23 cellular contexts compared by ENCODE assay signal in the genomic region with DNA sequence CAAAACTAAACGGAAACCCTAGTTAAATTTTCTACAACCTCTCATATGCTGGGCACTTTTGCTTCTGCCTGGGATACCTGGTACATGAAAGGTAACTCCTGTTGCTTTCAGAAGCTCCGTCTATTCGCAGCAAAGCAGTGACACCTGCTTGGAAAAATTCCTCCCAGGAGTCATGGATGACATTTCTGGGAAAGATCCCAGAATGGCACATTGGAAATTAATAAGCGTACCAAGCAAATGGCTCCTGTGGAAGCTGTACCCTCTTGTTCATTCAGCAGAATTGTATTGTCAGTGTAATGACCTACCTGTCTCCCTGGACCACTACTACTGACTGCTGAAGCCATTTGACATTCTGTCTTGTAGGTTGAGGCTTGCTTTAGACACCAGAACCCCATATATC.
"Had no signal": no experiment of that assay in that cellular context is flagged by ENCODE, and none has a peak within 500 bp of the region (broad histone marks: within the 10 kb centered on the region; RNA-seq: fewer than 3 reads in every experiment).

No MANE protein-coding gene starts in this region.

- H3K4me1 Mint-ChIP-seq: naive thymus-derived CD8-positive, alpha-beta T cell; stimulated activated naive B cell treated with anti-CD40 and anti-IgM and Interleukin-4, amounts not matched to agents 10 μg/mL and 1 μg/mL and 100 μg/mL, for 72 hours had no signal

- H3K36me3 ChIP-seq: gastrocnemius medialis, lower lobe of right lung, neutrophil, pancreas, right lobe of liver, thoracic aorta, tibial nerve, upper lobe of right lung, uterus had no signal

- ATAC-seq: esophagus mucosa; gastrocnemius medialis; left ventricle myocardium superior; lower lobe of right lung; naive thymus-derived CD8-positive, alpha-beta T cell; pancreas; right lobe of liver; stimulated activated naive B cell treated with anti-CD40 and anti-IgM and Interleukin-4, amounts not matched to agents 10 μg/mL and 1 μg/mL and 100 μg/mL, for 72 hours; upper lobe of right lung had no signal

- H3K27ac Mint-ChIP-seq: naive thymus-derived CD8-positive, alpha-beta T cell; stimulated activated naive B cell treated with anti-CD40 and anti-IgM and Interleukin-4, amounts not matched to agents 10 μg/mL and 1 μg/mL and 100 μg/mL, for 72 hours; stimulated activated naive CD8-positive, alpha-beta T cell treated with anti-CD3 and anti-CD28 coated beads, Interleukin-15, Interleukin-2, amounts not matched to agents 100 ng/mL and 50 ng/mL, for 24 hours had no signal

- H3K36me3 Mint-ChIP-seq: naive thymus-derived CD8-positive, alpha-beta T cell; stimulated activated naive B cell treated with anti-CD40 and anti-IgM and Interleukin-4, amounts not matched to agents 10 μg/mL and 1 μg/mL and 100 μg/mL, for 72 hours had no signal

- H3K4me3 Mint-ChIP-seq: naive thymus-derived CD8-positive, alpha-beta T cell; stimulated activated naive B cell treated with anti-CD40 and anti-IgM and Interleukin-4, amounts not matched to agents 10 μg/mL and 1 μg/mL and 100 μg/mL, for 72 hours; stimulated activated naive CD8-positive, alpha-beta T cell treated with anti-CD3 and anti-CD28 coated beads, Interleukin-15, Interleukin-2, amounts not matched to agents 100 ng/mL and 50 ng/mL, for 24 hours had no signal

- H3K27me3 ChIP-seq: dorsolateral prefrontal cortex, gastrocnemius medialis, pancreas, right lobe of liver, tibial nerve, upper lobe of right lung, uterus had no signal

- DNase-seq: effector CD4-positive, alpha-beta T cell; foreskin fibroblast; gastrocnemius medialis; head of caudate nucleus; left ventricle myocardium superior; lower lobe of right lung; naive thymus-derived CD8-positive, alpha-beta T cell; pancreas; retina; right lobe of liver; small intestine; stimulated activated CD4-positive, alpha-beta T cell treated with anti-CD3 and anti-CD28 coated beads, Interleukin-15, amount 100 ng/mL, for 24 hours; stimulated activated CD4-positive, alpha-beta T cell treated with anti-CD3 and anti-CD28 coated beads, Interleukin-2, amount 100 ng/mL, for 48 hours; stimulated activated naive B cell treated with anti-CD40 and anti-IgM and Interleukin-4, amounts not matched to agents 10 μg/mL and 1 μg/mL and 100 μg/mL, for 72 hours; upper lobe of right lung; uterus had no signal

- H3K9me3 Mint-ChIP-seq: naive thymus-derived CD8-positive, alpha-beta T cell; stimulated activated naive B cell treated with anti-CD40 and anti-IgM and Interleukin-4, amounts not matched to agents 10 μg/mL and 1 μg/mL and 100 μg/mL, for 72 hours; stimulated activated naive CD8-positive, alpha-beta T cell treated with anti-CD3 and anti-CD28 coated beads, Interleukin-15, Interleukin-2, amounts not matched to agents 100 ng/mL and 50 ng/mL, for 24 hours had no signal

- H3K4me1 ChIP-seq: gastrocnemius medialis, lower lobe of right lung, pancreas, right lobe of liver, tibial nerve, upper lobe of right lung, uterus had no signal

- H3K27me3 Mint-ChIP-seq: stimulated activated naive CD8-positive, alpha-beta T cell treated with anti-CD3 and anti-CD28 coated beads, Interleukin-15, Interleukin-2, amounts not matched to agents 100 ng/mL and 50 ng/mL, for 24 hours had no signal

- H3K9me3 ChIP-seq: gastrocnemius medialis, lower lobe of right lung, neutrophil, pancreas, right lobe of liver, thoracic aorta, tibial nerve, upper lobe of right lung, uterus had no signal

- H3K4me3 ChIP-seq: dorsolateral prefrontal cortex, gastrocnemius medialis, lower lobe of right lung, pancreas, right lobe of liver, thoracic aorta, tibial nerve, upper lobe of right lung, uterus had no signal

- H3K27ac ChIP-seq: dorsolateral prefrontal cortex, epithelial cell of prostate, gastrocnemius medialis, lower lobe of right lung, neutrophil, pancreas, right lobe of liver, thoracic aorta, tibial nerve, upper lobe of right lung, uterus had no signal
